In the genomic region with DNA sequence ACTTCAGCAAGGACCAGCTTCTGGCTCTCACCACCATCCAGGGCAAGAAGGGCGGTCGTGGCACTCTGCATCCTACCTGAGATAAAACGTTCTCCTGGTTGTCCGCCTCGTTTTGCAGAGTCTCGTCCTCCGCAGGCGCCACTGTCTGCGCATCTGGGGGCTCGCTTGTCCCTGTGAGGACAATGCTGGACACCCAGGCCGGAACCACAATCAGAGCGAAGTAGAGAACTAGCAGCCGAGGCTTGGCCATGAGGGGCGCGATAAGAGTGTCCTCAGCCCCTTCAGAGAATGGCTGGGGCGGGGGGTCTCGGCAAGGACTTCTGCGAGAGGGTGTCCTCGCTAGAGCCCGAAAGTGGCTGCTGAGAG, we compare ENCODE assay signal across 9 cellular contexts. TPM values are rescaled to one million over a fixed set of nuclear protein-coding genes. Genes with fewer than 3 reads are reported as not detected.
DNase-seq lines count a peak whose midpoint lies in the region; ATAC-seq, FAIRE-seq and TF ChIP-seq lines count a peak whose summit lies in the region.
"Had no signal": no experiment of that assay in that cellular context is flagged by ENCODE, and none has a peak within 500 bp of the region (broad histone marks: within the 10 kb centered on the region; RNA-seq: fewer than 3 reads in every experiment).

No MANE protein-coding gene starts in this region.

- H3K4me1 Mint-ChIP-seq in endothelial cell (ENCODE audit: unreplicated experiment) (peaks cover 7% of the 10 kb centered on the region), neural progenitor cell (peaks cover 22% of the 10 kb centered on the region)

- H3K27me3 ChIP-seq in BE2C = peaks cover 13% of the 10 kb centered on the region
- H3K27me3 ChIP-seq in NT2/D1 (ENCODE audit: insufficient read depth, insufficient read length) = peaks cover 40% of the 10 kb centered on the region
- peaks cover 61% of the 10 kb centered on the region for H3K27me3 ChIP-seq in neural progenitor cell

- no peaks in the 10 kb centered on the region for H3K9me3 Mint-ChIP-seq in endothelial cell (ENCODE audit: unreplicated experiment)
- H3K9me3 Mint-ChIP-seq in neural progenitor cell = peaks cover 4% of the 10 kb centered on the region

- ATAC-seq in GM21576 (IDR thresholded peaks at IDR 0.05; ENCODE audit: unreplicated experiment) = no peak

- TF ChIP-seq POLR2A in GM12892 (IDR thresholded peaks at IDR 0.05; ENCODE audit: low read depth, low read length) = no peak

- peaks cover 8% of the 10 kb centered on the region for H3K27me3 Mint-ChIP-seq in endothelial cell (ENCODE audit: unreplicated experiment)
- H3K27me3 Mint-ChIP-seq in neural progenitor cell (ENCODE audit: insufficient read depth, low read depth) = peaks cover 9% of the 10 kb centered on the region

- H3K9me3 ChIP-seq in BE2C = no peaks in the 10 kb centered on the region
- peaks cover 8% of the 10 kb centered on the region for H3K9me3 ChIP-seq in NT2/D1 (ENCODE audit: insufficient read depth, low read length)
- no peaks in the 10 kb centered on the region for H3K9me3 ChIP-seq in neural progenitor cell (ENCODE audit: low read depth)

- no peaks in the 10 kb centered on the region for H3K79me2 ChIP-seq in neural progenitor cell (ENCODE audit: low read depth)

- H3K4me1 ChIP-seq in BE2C (peaks cover 6% of the 10 kb centered on the region; the same call in 1 of the 2 replicates), NT2/D1 (ENCODE audit: insufficient read depth, insufficient read length) (peaks cover 8% of the 10 kb centered on the region), neural progenitor cell (peaks cover 14% of the 10 kb centered on the region)

- no peak for TF ChIP-seq CTCF in BE2C (IDR thresholded peaks at IDR 0.05; ENCODE audit: low read depth, low read length)
- TF ChIP-seq CTCF in endothelial cell (IDR thresholded peaks at IDR 0.05; ENCODE audit: unreplicated experiment) = no peak
- no peak for TF ChIP-seq CTCF in neural progenitor cell (IDR thresholded peaks at IDR 0.05)

- no peak for DNase-seq in BE2C
- no peak for DNase-seq in NT2/D1 (ENCODE audit: low read depth, low spot score)
- no peak for DNase-seq in endothelial cell (ENCODE audit: low spot score)
- DNase-seq in neural progenitor cell (ENCODE audit: low spot score) = no peak
- no peak for DNase-seq in retina
- DNase-seq in GM12892 (ENCODE audit: insufficient read length) = no peak
- DNase-seq in LoVo (ENCODE audit: low spot score) = no peak

- H3K27ac Mint-ChIP-seq in endothelial cell (ENCODE audit: unreplicated experiment) (no peak overlapping the region), neural progenitor cell (peak overlapping the region; percentile 88)

- peaks cover 17% of the 10 kb centered on the region for H3F3A ChIP-seq in neural progenitor cell (ENCODE audit: low read depth)

- no peak for FAIRE-seq in GM12892 (lab: Jason Lieb, UNC)
- FAIRE-seq: islet of Langerhans had no signal

- no peak overlapping the region for H3K27ac ChIP-seq in neural progenitor cell

- H3K9ac ChIP-seq in NT2/D1 (ENCODE audit: insufficient read length, low read depth) (peak overlapping the region; percentile 81), neural progenitor cell (peak overlapping the region; percentile 27)

- peak overlapping the region; percentile 100 for H2AFZ ChIP-seq in neural progenitor cell (replicated peaks)

- H3K4me3 ChIP-seq in BE2C (ENCODE audit: low read depth, low read length) (peak overlapping the region; percentile 84), NT2/D1 (ENCODE audit: insufficient read length, low read depth) (peak overlapping the region; percentile 66), neural progenitor cell (peak overlapping the region; percentile 69)

- H3K36me3 ChIP-seq in BE2C (no peaks in the 10 kb centered on the region), NT2/D1 (ENCODE audit: insufficient read depth, insufficient read length, low read length) (no peaks in the 10 kb centered on the region), neural progenitor cell (no peaks in the 10 kb centered on the region)

- H3K36me3 Mint-ChIP-seq in endothelial cell (ENCODE audit: low read depth, unreplicated experiment) (peaks cover 4% of the 10 kb centered on the region), neural progenitor cell (peaks cover 5% of the 10 kb centered on the region)

- H3K4me2 ChIP-seq in neural progenitor cell = peak overlapping the region; percentile 90

- H3K4me3 Mint-ChIP-seq in endothelial cell (ENCODE audit: unreplicated experiment) (peak overlapping the region; percentile 93), neural progenitor cell (peak overlapping the region; percentile 97)

- no peaks in the 10 kb centered on the region for H4K20me1 ChIP-seq in neural progenitor cell (ENCODE audit: low read depth)

RNA-seq across cellular contexts. Expression of a gene that starts 0.5 kb away (rescaled TPM):
- polyA plus RNA-seq in BE2C (2012; ENCODE audit: insufficient read depth, insufficient read length, low read depth) = not detected
- total RNA-seq in endothelial cell (ENCODE audit: unreplicated experiment) = 0.85 TPM
- total RNA-seq in neural progenitor cell (ENCODE audit: low replicate concordance) = 1.3 and 3.0 TPM in 2 replicates
- not detected for polyA plus RNA-seq in GM12892 (2012; ENCODE audit: missing spikeins)

RNA-seq across cellular contexts. Expression of a gene that starts 46.3 kb away (rescaled TPM):
- polyA plus RNA-seq in BE2C (2012; ENCODE audit: insufficient read depth, insufficient read length, low read depth) = 3.2 TPM
- total RNA-seq in endothelial cell (ENCODE audit: unreplicated experiment) (19.8 TPM), neural progenitor cell (ENCODE audit: low replicate concordance) (2.4 and 5.9 TPM in 2 replicates)
- not detected for polyA plus RNA-seq in GM12892 (2012; ENCODE audit: missing spikeins)
